Comparison of ENCODE assay signal across 8 cellular contexts in the genomic region with DNA sequence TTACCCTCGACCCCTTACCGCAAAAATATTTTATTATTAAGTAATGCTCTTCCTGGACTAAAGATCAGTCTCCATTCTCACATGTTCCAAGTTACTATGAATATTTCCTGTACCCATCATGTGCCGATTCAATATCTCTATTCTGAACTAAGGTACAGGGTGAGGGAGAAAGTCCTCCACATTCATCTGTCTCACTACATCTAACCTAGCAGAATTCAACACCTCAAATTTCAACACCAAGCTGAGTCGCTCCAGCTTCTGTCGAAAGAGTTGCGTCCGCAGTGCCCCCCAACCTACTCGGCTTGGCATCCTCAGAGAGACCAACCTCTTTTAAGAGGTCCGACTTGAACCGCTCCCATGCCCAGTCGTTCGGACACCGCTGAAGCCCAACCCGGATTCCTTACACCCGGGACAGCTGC. TPM values are rescaled to one million over a fixed set of nuclear protein-coding genes. Genes with fewer than 3 reads are reported as not detected.
DNase-seq lines count a peak whose midpoint lies in the region; TF ChIP-seq lines count a peak whose summit lies in the region.

No MANE protein-coding gene starts in this region.

- peak overlapping the region; percentile 86 for H3K4me3 ChIP-seq in H7 (ENCODE audit: insufficient read depth, low read depth, low read length)
- peak overlapping the region; percentile 78 to 89 for H3K4me3 ChIP-seq in muscle layer of colon (ENCODE audit: low read depth in 1 of 2, low read length in 2 of 2)

- peak overlapping the region; percentile 70 for H3K27ac ChIP-seq in muscle layer of colon (ENCODE audit: low read depth, low read length)

- H3K36me3 ChIP-seq in H7 (replicated peaks; ENCODE audit: control insufficient read depth, insufficient read depth, low read length) = no peaks in the 10 kb centered on the region
- no peaks in the 10 kb centered on the region for H3K36me3 ChIP-seq in muscle layer of colon (ENCODE audit: insufficient read depth, low read length)

- H3K27ac Mint-ChIP-seq in endothelial cell (ENCODE audit: unreplicated experiment) = peak overlapping the region; percentile 9

- peak overlapping the region; percentile 97 for H3K4me3 Mint-ChIP-seq in endothelial cell (ENCODE audit: unreplicated experiment)

- peaks cover 8% of the 10 kb centered on the region for H3K36me3 Mint-ChIP-seq in endothelial cell (ENCODE audit: low read depth, unreplicated experiment)

- H3K27me3 ChIP-seq in H7 (ENCODE audit: control insufficient read depth, insufficient read depth, low read length) (no peaks in the 10 kb centered on the region), muscle layer of colon (ENCODE audit: control insufficient read depth in 1 of 2, insufficient read depth in 2 of 2, low read length in 2 of 2) (no peaks in the 10 kb centered on the region)

- H3K9me3 ChIP-seq in muscle layer of colon (ENCODE audit: low read length) = no peaks in the 10 kb centered on the region

- H3K9ac ChIP-seq in muscle layer of colon (ENCODE audit: low read length) = peak overlapping the region; percentile 69

- H3K4me1 ChIP-seq in muscle layer of colon (ENCODE audit: insufficient read depth, low read length) = peaks cover 46% of the 10 kb centered on the region

- H3K27me3 Mint-ChIP-seq in endothelial cell (ENCODE audit: unreplicated experiment) = peaks cover 8% of the 10 kb centered on the region

- H3K9me3 Mint-ChIP-seq in endothelial cell (ENCODE audit: unreplicated experiment) = no peaks in the 10 kb centered on the region

- TF ChIP-seq CTCF in endothelial cell (IDR thresholded peaks at IDR 0.05; ENCODE audit: unreplicated experiment) = no peak

- H3K4me1 Mint-ChIP-seq in endothelial cell (ENCODE audit: unreplicated experiment) = peaks cover 18% of the 10 kb centered on the region

- peak; percentile 63 for DNase-seq in ELR (ENCODE audit: low read depth)
- no peak for DNase-seq in H7
- DNase-seq in RKO (ENCODE audit: low spot score) = peak; percentile 45
- no peak for DNase-seq in endothelial cell (ENCODE audit: low spot score)
- no peak for DNase-seq in SW 1271 (lab: John Stamatoyannopoulos, UW)
- DNase-seq in DMS153 treated with DMSO at 0.1 percent for 48 hours (lab: John Stamatoyannopoulos, UW; ENCODE audit: unreplicated experiment) = no peak
- no peak for DNase-seq in NCI-H2107 treated with DMSO at 0.1 percent for 48 hours (lab: John Stamatoyannopoulos, UW; ENCODE audit: unreplicated experiment)

RNA-seq across cellular contexts. Expression of gene CERT1, which starts 1.0 kb away (rescaled TPM):
- 16.8 and 20.9 TPM in 2 replicates for total RNA-seq in H7 (2014; rRNA removed; shearing (Covaris generic))
- 46.8 TPM for total RNA-seq in endothelial cell (ENCODE audit: unreplicated experiment)

RNA-seq across cellular contexts. Expression of gene POLK, which starts 1.3 kb away (rescaled TPM):
- 8.6 and 12.5 TPM in 2 replicates for total RNA-seq in H7 (2014; rRNA removed; shearing (Covaris generic))
- 19.3 TPM for total RNA-seq in endothelial cell (ENCODE audit: unreplicated experiment)

Comparison
In these comparisons a context has a peak if more than half of its experiments do, and no peak if none do; other contexts are left out.
1. DNase-seq: peak in ELR (single experiment) and RKO (single experiment); none in H7 (single experiment), endothelial cell (single experiment), SW 1271 (0 of 2), DMS153 treated with DMSO at 0.1 percent for 48 hours (single experiment) and NCI-H2107 treated with DMSO at 0.1 percent for 48 hours (single experiment).